1 cellular context compared by ENCODE assay signal in the genomic region with DNA sequence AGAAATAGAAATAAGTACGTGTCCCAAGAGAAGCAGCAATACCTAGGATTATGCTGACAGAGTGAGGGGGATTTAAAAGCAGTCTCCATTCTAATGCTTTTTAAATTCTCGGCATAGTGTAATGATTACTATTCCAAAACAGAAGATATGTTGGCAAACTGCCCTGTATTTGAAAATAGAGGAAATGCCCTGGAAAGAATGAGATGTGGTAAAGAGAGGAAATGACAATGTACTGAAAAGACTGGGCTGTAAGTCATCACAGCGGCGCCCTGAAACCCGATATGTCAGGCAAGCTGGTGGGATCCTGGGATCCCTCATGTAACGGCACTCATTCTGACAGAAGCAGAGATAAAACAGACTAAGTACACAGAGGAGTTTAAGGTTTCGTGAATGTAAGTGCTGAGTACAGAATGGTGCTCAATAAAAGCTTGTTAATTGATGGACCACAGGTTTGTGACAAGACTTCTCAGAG.
TF ChIP-seq lines count a peak whose summit lies in the region.

No MANE protein-coding gene starts in this region.

TF ChIP-seq in HEK293, 187 proteins besides CTCF, POLR2A, EP300 and RAD21 (continued from another document):
- TF ChIP-seq, protein P1, sequence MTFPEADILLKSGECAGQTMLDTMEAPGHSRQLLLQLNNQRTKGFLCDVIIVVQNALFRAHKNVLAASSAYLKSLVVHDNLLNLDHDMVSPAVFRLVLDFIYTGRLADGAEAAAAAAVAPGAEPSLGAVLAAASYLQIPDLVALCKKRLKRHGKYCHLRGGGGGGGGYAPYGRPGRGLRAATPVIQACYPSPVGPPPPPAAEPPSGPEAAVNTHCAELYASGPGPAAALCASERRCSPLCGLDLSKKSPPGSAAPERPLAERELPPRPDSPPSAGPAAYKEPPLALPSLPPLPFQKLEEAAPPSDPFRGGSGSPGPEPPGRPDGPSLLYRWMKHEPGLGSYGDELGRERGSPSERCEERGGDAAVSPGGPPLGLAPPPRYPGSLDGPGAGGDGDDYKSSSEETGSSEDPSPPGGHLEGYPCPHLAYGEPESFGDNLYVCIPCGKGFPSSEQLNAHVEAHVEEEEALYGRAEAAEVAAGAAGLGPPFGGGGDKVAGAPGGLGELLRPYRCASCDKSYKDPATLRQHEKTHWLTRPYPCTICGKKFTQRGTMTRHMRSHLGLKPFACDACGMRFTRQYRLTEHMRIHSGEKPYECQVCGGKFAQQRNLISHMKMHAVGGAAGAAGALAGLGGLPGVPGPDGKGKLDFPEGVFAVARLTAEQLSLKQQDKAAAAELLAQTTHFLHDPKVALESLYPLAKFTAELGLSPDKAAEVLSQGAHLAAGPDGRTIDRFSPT (tag by site-specific recombination; IDR thresholded peaks at IDR 0.05): 0 out of 2 replicates have a peak, but pooled peaks have one; percentile 28
- TF ChIP-seq SP7 (tag by site-specific recombination; IDR thresholded peaks at IDR 0.05) (peak; percentile 65), TRIM28 (IDR thresholded peaks at IDR 0.05; ENCODE audit: borderline replicate concordance, low read length) (peak; percentile 90), FEZF1 (tag by site-specific recombination; IDR thresholded peaks at IDR 0.05) (peak; percentile 63), ZNF792 (tag by site-specific recombination; IDR thresholded peaks at IDR 0.05) (peak; percentile 94), ZNF2 (tag by site-specific recombination; IDR thresholded peaks at IDR 0.05) (no peak), WT1 (tag by site-specific recombination; IDR thresholded peaks at IDR 0.05) (0 out of 2 replicates have a peak, but pooled peaks have one; percentile 31), ZNF501 (tag by site-specific recombination; IDR thresholded peaks at IDR 0.05) (peak; percentile 36), ZNF488 (tag by site-specific recombination; IDR thresholded peaks at IDR 0.05) (no peak), ZNF843 (tag by site-specific recombination; IDR thresholded peaks at IDR 0.05) (peak; percentile 81), ZNF23 (tag by site-specific recombination; IDR thresholded peaks at IDR 0.05; ENCODE audit: borderline replicate concordance) (no peak), INSM2 (tag by site-specific recombination; IDR thresholded peaks at IDR 0.05) (0 out of 2 replicates have a peak, but pooled peaks have one; percentile 55), ZXDB (tag by site-specific recombination; IDR thresholded peaks at IDR 0.05) (peak; percentile 51; the same call in 1 of the 2 replicates), ZNF629 (tag by site-specific recombination; IDR thresholded peaks at IDR 0.05) (peak; percentile 61; the same call in 1 of the 2 replicates), ZNF529 (tag by site-specific recombination; IDR thresholded peaks at IDR 0.05; ENCODE audit: insufficient replicate concordance) (no peak), GLI2 (tag by site-specific recombination; IDR thresholded peaks at IDR 0.05; ENCODE audit: borderline replicate concordance, low read depth) (0 out of 2 replicates have a peak, but pooled peaks have one; percentile 4), ZNF776 (tag by site-specific recombination; IDR thresholded peaks at IDR 0.05; ENCODE audit: borderline replicate concordance) (no peak), ZNF664 (tag by site-specific recombination; IDR thresholded peaks at IDR 0.05) (peak; percentile 43; the same call in 1 of the 2 replicates), ZNF571 (tag by site-specific recombination; IDR thresholded peaks at IDR 0.05) (no peak), MZF1 (tag by site-specific recombination; IDR thresholded peaks at IDR 0.05; ENCODE audit: borderline replicate concordance) (peak; percentile 89), IKZF3 (tag by site-specific recombination; IDR thresholded peaks at IDR 0.05) (peak; percentile 45; the same call in 1 of the 2 replicates), ZNF18 (tag by site-specific recombination; IDR thresholded peaks at IDR 0.05) (peak; percentile 54; the same call in 1 of the 2 replicates), ZNF660 (tag by site-specific recombination; IDR thresholded peaks at IDR 0.05) (0 out of 2 replicates have a peak, but pooled peaks have one; percentile 15), OVOL3 (tag by site-specific recombination; IDR thresholded peaks at IDR 0.05) (peak; percentile 97), ZBTB17 (tag by site-specific recombination; IDR thresholded peaks at IDR 0.05) (peak; percentile 70), ZNF341 (tag by site-specific recombination; IDR thresholded peaks at IDR 0.05; ENCODE audit: low read depth) (0 out of 2 replicates have a peak, but pooled peaks have one; percentile 16), ZNF692 (tag by site-specific recombination; IDR thresholded peaks at IDR 0.05) (0 out of 2 replicates have a peak, but pooled peaks have one; percentile 24), ZEB2 (tag by site-specific recombination; IDR thresholded peaks at IDR 0.05) (peak; percentile 54; the same call in 1 of the 2 replicates), KLF1 (tag by site-specific recombination; IDR thresholded peaks at IDR 0.05) (no peak)
TF ChIP-seq in HEK293: peak in this region for 27.
